7 cellular contexts compared by ENCODE assay signal in genomic region chr4:123555500-123556273, GRCh38.
DNase-seq lines count a peak whose midpoint lies in the region; FAIRE-seq and TF ChIP-seq lines count a peak whose summit lies in the region.

No MANE protein-coding gene starts in this region.

- H3K4me1 ChIP-seq in small intestine (ENCODE audit: control insufficient read depth in 2 of 2, insufficient read depth in 1 of 2, low read depth in 1 of 2, low read length in 1 of 2) (peaks cover 10 to 17% of the 10 kb centered on the region in 2 donors), MM.1S (ENCODE audit: low read length) (no peaks in the 10 kb centered on the region)

- H3K9me2 ChIP-seq in MM.1S (replicated peaks; ENCODE audit: insufficient read depth, low read length): no peaks in the 10 kb centered on the region

- peak overlapping the region; percentile 76 to 88 for H3K27ac ChIP-seq in small intestine (ENCODE audit: low read depth in 1 of 2, low read length in 1 of 2)
- H3K27ac ChIP-seq in MM.1S (ENCODE audit: low read length): no peak overlapping the region

- H3F3A ChIP-seq in MM.1S (ENCODE audit: insufficient read depth, low read length): no peaks in the 10 kb centered on the region

- peak; percentile 72 for FAIRE-seq in small intestine (lab: Jason Lieb, UNC)

- H4K20me1 ChIP-seq in MM.1S (ENCODE audit: insufficient read depth, low read length): no peaks in the 10 kb centered on the region

- no peaks in the 10 kb centered on the region for H3K27me3 ChIP-seq in small intestine (ENCODE audit: control insufficient read depth in 2 of 2, insufficient read depth in 2 of 2, low read length in 2 of 2)
- no peaks in the 10 kb centered on the region for H3K27me3 ChIP-seq in MM.1S (replicated peaks; ENCODE audit: insufficient read depth, low read length)

- H3K4me2 ChIP-seq in MM.1S (ENCODE audit: low read depth, low read length): no peak overlapping the region

- H3K9me3 ChIP-seq in small intestine (ENCODE audit: control insufficient read depth, low read depth): no peaks in the 10 kb centered on the region
- H3K9me3 ChIP-seq in MM.1S (replicated peaks; ENCODE audit: insufficient read depth, low read length): no peaks in the 10 kb centered on the region

- no peak overlapping the region for H3K4me3 ChIP-seq in small intestine (ENCODE audit: low read depth in 1 of 2, low read length in 2 of 2)
- no peak overlapping the region for H3K4me3 ChIP-seq in MM.1S (ENCODE audit: low read length)

- peak; percentile 29 for DNase-seq in KG1 (lab: John Stamatoyannopoulos, UW)
- peak; percentile 95 for DNase-seq in astrocyte of the hippocampus (ENCODE audit: low read depth, low spot score)
- DNase-seq in iPS-NIHi11 (ENCODE audit: low spot score): peak; percentile 37
- peak; percentile 98 for DNase-seq in small intestine
- no peak for DNase-seq in MM.1S
- no peak for DNase-seq in NCI-H774 (lab: John Stamatoyannopoulos, UW)
- DNase-seq in RKO (ENCODE audit: low spot score): no peak

- H3K79me2 ChIP-seq in MM.1S (ENCODE audit: low read length): no peaks in the 10 kb centered on the region

- 7 to 38% (median 22%) methylated on average over 10 of the region's 10 CpGs for WGBS in small intestine, 3 donors

- H2AFZ ChIP-seq in MM.1S (ENCODE audit: low read length): no peak overlapping the region

- no peak for TF ChIP-seq CTCF in MM.1S (IDR thresholded peaks at IDR 0.05; ENCODE audit: low read length)

- H3K9ac ChIP-seq in MM.1S (ENCODE audit: low read length): no peak overlapping the region

- H3K36me3 ChIP-seq in small intestine (ENCODE audit: control insufficient read depth in 2 of 2, insufficient read depth in 2 of 2, low read length in 2 of 2) (no peaks in the 10 kb centered on the region), MM.1S (replicated peaks; ENCODE audit: insufficient read depth, low read length) (no peaks in the 10 kb centered on the region)

Comparison
In these comparisons a context has a peak if more than half of its experiments do, and no peak if none do; other contexts are left out.
1. DNase-seq: peak in KG1 (single experiment), astrocyte of the hippocampus (single experiment), iPS-NIHi11 (single experiment) and small intestine (single experiment); none in MM.1S (single experiment), NCI-H774 (single experiment) and RKO (single experiment).